In the genomic region with DNA sequence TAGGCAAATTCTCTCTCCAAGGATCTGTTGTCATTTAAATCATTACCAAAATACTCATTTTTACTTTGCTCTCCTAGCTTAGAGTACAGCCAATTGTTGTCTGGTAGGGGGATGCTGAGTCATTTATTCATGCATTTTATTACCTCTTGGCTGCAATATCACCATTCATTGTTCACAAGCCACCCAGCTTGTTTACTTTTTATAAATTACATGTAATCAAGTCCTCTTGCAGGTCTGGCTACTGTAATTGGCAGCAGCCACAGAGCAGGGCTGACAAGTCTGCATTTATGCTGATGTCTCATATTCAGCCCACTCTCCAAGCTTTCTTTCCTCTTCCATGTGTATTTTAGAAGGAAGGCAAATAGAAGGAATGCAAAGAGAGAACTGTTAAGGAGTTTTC, we compare ENCODE assay signal across 10 cellular contexts. TPM values are rescaled to one million over a fixed set of nuclear protein-coding genes. Genes with fewer than 3 reads are reported as not detected.
A peak's percentile ranks its signal among the peaks of the same experiment; 100 is the strongest.
DNase-seq lines count a peak whose midpoint lies in the region; ATAC-seq and TF ChIP-seq lines count a peak whose summit lies in the region.
"Had no signal": no experiment of that assay in that cellular context is flagged by ENCODE, and none has a peak within 500 bp of the region (broad histone marks: within the 10 kb centered on the region; RNA-seq: fewer than 3 reads in every experiment).

No MANE protein-coding gene starts in this region.

- no peaks in the 10 kb centered on the region for H4K20me1 ChIP-seq in hepatocyte (ENCODE audit: insufficient read depth, poor library complexity, severe bottlenecking)

- H3K27ac ChIP-seq in hepatocyte, result peak overlapping the region; percentile 74
- H3K27ac ChIP-seq: SK-N-MC had no signal

- H3K4me3 Mint-ChIP-seq in WTC11, result peak overlapping the region; percentile 8; the same call in 1 of the 2 replicates
- H3K4me3 Mint-ChIP-seq in type B pancreatic cell, result no peak overlapping the region

- peak overlapping the region; percentile 61 for H3K4me2 ChIP-seq in hepatocyte

- H3K27me3 Mint-ChIP-seq in WTC11 (ENCODE audit: low read depth), result no peaks in the 10 kb centered on the region
- H3K27me3 Mint-ChIP-seq in type B pancreatic cell, result no peaks in the 10 kb centered on the region

- CTCF ChIA-PET in WTC11 (lab: Charles Lee), result no interaction called here

- H3K36me3 ChIP-seq in hepatocyte (replicated peaks; ENCODE audit: insufficient read depth, low read depth), result no peaks in the 10 kb centered on the region

- TF ChIP-seq CTCF in WTC11 (IDR thresholded peaks at IDR 0.05) (no peak), hepatocyte (IDR thresholded peaks at IDR 0.05; ENCODE audit: poor library complexity) (no peak), type B pancreatic cell (conservative IDR thresholded peaks at IDR 0.05) (no peak)

- H3K4me1 ChIP-seq in hepatocyte (ENCODE audit: insufficient read depth), result peaks cover 52% of the 10 kb centered on the region

- H3K36me3 Mint-ChIP-seq in WTC11, result no peaks in the 10 kb centered on the region
- H3K36me3 Mint-ChIP-seq in type B pancreatic cell, result peaks cover 6% of the 10 kb centered on the region

- no peaks in the 10 kb centered on the region for H3K9me3 ChIP-seq in hepatocyte (ENCODE audit: low read depth)

- DNase-seq in NCI-H2107 treated with DMSO at 0.1 percent for 48 hours (lab: John Stamatoyannopoulos, UW; ENCODE audit: unreplicated experiment) (peak; percentile 15), NCI-H2107 (lab: John Stamatoyannopoulos, UW) (no peak), WTC11 (ENCODE audit: low spot score) (no peak), hepatocyte (ENCODE audit: low spot score) (no peak), type B pancreatic cell (ENCODE audit: extremely low spot score, unreplicated experiment) (no peak), middle frontal gyrus (ENCODE audit: extremely low spot score, low spot score) (no peak)
- DNase-seq in stimulated activated CD4-positive, alpha-beta T cell treated with anti-CD3 and anti-CD28 coated beads, Interleukin-15, amount 100 ng/mL, for 24 hours, result no peak
- DNase-seq: GOT3 had no signal

- H3K79me2 ChIP-seq in hepatocyte, result no peaks in the 10 kb centered on the region

- no peaks in the 10 kb centered on the region for H3K9me3 Mint-ChIP-seq in WTC11
- no peaks in the 10 kb centered on the region for H3K9me3 Mint-ChIP-seq in type B pancreatic cell

- no peak overlapping the region for H3K27ac Mint-ChIP-seq in WTC11
- peak overlapping the region; percentile 68 for H3K27ac Mint-ChIP-seq in type B pancreatic cell

- H3K9me2 ChIP-seq in hepatocyte (replicated peaks; ENCODE audit: insufficient read depth), result no peaks in the 10 kb centered on the region

- POLR2A ChIA-PET in WTC11 (lab: Charles Lee), result interaction anchor here (0.8 kb wide), 1 partner anchor 9 kb away, joined by 3 read pairs; no protein-coding TSS in a partner anchor

- H3K4me1 Mint-ChIP-seq in WTC11 (peaks cover 63% of the 10 kb centered on the region), type B pancreatic cell (ENCODE audit: unreplicated experiment) (peaks cover 44% of the 10 kb centered on the region)

- no peak overlapping the region for H2AFZ ChIP-seq in hepatocyte

- no peaks in the 10 kb centered on the region for H3K27me3 ChIP-seq in hepatocyte

- no peak overlapping the region for H3K4me3 ChIP-seq in hepatocyte
- H3K4me3 ChIP-seq: SK-N-MC had no signal

- ATAC-seq in WTC11 (no peak), HG03571 (IDR thresholded peaks at IDR 0.05; ENCODE audit: unreplicated experiment) (no peak)

TF ChIP-seq in WTC11, 78 proteins besides CTCF, POLR2A, EP300 and RAD21 (continues in another document):
- TF ChIP-seq, protein P1, sequence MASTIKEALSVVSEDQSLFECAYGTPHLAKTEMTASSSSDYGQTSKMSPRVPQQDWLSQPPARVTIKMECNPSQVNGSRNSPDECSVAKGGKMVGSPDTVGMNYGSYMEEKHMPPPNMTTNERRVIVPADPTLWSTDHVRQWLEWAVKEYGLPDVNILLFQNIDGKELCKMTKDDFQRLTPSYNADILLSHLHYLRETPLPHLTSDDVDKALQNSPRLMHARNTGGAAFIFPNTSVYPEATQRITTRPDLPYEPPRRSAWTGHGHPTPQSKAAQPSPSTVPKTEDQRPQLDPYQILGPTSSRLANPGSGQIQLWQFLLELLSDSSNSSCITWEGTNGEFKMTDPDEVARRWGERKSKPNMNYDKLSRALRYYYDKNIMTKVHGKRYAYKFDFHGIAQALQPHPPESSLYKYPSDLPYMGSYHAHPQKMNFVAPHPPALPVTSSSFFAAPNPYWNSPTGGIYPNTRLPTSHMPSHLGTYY (CRISPR knock-in tag; IDR thresholded peaks at IDR 0.05), result no peak
- no peak for TF ChIP-seq ZNF263 (CRISPR knock-in tag; IDR thresholded peaks at IDR 0.05; ENCODE audit: low read depth)
- TF ChIP-seq, protein P2, sequence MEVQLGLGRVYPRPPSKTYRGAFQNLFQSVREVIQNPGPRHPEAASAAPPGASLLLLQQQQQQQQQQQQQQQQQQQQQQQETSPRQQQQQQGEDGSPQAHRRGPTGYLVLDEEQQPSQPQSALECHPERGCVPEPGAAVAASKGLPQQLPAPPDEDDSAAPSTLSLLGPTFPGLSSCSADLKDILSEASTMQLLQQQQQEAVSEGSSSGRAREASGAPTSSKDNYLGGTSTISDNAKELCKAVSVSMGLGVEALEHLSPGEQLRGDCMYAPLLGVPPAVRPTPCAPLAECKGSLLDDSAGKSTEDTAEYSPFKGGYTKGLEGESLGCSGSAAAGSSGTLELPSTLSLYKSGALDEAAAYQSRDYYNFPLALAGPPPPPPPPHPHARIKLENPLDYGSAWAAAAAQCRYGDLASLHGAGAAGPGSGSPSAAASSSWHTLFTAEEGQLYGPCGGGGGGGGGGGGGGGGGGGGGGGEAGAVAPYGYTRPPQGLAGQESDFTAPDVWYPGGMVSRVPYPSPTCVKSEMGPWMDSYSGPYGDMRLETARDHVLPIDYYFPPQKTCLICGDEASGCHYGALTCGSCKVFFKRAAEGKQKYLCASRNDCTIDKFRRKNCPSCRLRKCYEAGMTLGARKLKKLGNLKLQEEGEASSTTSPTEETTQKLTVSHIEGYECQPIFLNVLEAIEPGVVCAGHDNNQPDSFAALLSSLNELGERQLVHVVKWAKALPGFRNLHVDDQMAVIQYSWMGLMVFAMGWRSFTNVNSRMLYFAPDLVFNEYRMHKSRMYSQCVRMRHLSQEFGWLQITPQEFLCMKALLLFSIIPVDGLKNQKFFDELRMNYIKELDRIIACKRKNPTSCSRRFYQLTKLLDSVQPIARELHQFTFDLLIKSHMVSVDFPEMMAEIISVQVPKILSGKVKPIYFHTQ (CRISPR knock-in tag; IDR thresholded peaks at IDR 0.05), result no peak
- TF ChIP-seq, protein P3, sequence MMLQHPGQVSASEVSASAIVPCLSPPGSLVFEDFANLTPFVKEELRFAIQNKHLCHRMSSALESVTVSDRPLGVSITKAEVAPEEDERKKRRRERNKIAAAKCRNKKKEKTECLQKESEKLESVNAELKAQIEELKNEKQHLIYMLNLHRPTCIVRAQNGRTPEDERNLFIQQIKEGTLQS (CRISPR knock-in tag; conservative IDR thresholded peaks at IDR 0.05), result no peak
- TF ChIP-seq, protein P4, sequence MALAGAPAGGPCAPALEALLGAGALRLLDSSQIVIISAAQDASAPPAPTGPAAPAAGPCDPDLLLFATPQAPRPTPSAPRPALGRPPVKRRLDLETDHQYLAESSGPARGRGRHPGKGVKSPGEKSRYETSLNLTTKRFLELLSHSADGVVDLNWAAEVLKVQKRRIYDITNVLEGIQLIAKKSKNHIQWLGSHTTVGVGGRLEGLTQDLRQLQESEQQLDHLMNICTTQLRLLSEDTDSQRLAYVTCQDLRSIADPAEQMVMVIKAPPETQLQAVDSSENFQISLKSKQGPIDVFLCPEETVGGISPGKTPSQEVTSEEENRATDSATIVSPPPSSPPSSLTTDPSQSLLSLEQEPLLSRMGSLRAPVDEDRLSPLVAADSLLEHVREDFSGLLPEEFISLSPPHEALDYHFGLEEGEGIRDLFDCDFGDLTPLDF (CRISPR knock-in tag; IDR thresholded peaks at IDR 0.05), result no peak
- TF ChIP-seq ZNF219 (CRISPR knock-in tag; IDR thresholded peaks at IDR 0.05; ENCODE audit: borderline replicate concordance), result no peak
- TF ChIP-seq SMAD4 (CRISPR knock-in tag; IDR thresholded peaks at IDR 0.05), result no peak
- TF ChIP-seq ZNF396 (CRISPR knock-in tag; IDR thresholded peaks at IDR 0.05; ENCODE audit: borderline replicate concordance), result no peak
- TF ChIP-seq, protein P5, sequence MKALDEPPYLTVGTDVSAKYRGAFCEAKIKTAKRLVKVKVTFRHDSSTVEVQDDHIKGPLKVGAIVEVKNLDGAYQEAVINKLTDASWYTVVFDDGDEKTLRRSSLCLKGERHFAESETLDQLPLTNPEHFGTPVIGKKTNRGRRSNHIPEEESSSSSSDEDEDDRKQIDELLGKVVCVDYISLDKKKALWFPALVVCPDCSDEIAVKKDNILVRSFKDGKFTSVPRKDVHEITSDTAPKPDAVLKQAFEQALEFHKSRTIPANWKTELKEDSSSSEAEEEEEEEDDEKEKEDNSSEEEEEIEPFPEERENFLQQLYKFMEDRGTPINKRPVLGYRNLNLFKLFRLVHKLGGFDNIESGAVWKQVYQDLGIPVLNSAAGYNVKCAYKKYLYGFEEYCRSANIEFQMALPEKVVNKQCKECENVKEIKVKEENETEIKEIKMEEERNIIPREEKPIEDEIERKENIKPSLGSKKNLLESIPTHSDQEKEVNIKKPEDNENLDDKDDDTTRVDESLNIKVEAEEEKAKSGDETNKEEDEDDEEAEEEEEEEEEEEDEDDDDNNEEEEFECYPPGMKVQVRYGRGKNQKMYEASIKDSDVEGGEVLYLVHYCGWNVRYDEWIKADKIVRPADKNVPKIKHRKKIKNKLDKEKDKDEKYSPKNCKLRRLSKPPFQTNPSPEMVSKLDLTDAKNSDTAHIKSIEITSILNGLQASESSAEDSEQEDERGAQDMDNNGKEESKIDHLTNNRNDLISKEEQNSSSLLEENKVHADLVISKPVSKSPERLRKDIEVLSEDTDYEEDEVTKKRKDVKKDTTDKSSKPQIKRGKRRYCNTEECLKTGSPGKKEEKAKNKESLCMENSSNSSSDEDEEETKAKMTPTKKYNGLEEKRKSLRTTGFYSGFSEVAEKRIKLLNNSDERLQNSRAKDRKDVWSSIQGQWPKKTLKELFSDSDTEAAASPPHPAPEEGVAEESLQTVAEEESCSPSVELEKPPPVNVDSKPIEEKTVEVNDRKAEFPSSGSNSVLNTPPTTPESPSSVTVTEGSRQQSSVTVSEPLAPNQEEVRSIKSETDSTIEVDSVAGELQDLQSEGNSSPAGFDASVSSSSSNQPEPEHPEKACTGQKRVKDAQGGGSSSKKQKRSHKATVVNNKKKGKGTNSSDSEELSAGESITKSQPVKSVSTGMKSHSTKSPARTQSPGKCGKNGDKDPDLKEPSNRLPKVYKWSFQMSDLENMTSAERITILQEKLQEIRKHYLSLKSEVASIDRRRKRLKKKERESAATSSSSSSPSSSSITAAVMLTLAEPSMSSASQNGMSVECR (CRISPR knock-in tag; IDR thresholded peaks at IDR 0.05; ENCODE audit: borderline replicate concordance), result no peak

RNA-seq across cellular contexts. Expression of a gene that starts 15.4 kb away (rescaled TPM):
- total RNA-seq in WTC11 (2021) (17.4 to 19.7 TPM (median 18.7 TPM) in 3 replicates), hepatocyte (30.7 and 37.5 TPM in 2 replicates), type B pancreatic cell (ENCODE audit: low replicate concordance) (27.0 and 33.5 TPM in 2 replicates)
- polyA plus RNA-seq in hepatocyte, result 6.0 and 10.9 TPM in 2 replicates
